In the genomic region with DNA sequence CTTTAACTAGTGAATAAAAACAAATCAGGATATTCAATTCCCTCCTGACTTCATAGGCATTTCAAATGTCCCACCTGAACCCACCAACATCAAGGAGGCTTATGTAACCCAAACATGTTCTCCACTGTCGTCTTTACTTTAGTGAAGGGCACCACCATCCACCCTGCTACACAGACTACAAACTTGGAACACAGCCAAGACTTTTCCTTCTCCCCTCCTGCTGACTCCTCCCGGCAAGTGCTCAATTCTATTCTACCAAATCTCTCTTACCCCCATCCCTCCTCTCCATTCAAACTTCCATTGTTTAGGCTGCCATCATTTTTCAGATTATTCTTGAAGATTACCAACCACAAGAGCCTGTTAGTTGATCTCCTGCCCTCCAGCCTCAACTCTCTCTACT, we compare ENCODE assay signal across 1 cellular context.
TF ChIP-seq lines count a peak whose summit lies in the region.

No MANE protein-coding gene starts in this region.

TF ChIP-seq in SK-N-SH treated with all-trans-retinoic acid at 6 μM for 48 hours, 23 proteins besides CTCF, POLR2A, EP300 and RAD21 (continued from another document):
- TF ChIP-seq, protein P1, sequence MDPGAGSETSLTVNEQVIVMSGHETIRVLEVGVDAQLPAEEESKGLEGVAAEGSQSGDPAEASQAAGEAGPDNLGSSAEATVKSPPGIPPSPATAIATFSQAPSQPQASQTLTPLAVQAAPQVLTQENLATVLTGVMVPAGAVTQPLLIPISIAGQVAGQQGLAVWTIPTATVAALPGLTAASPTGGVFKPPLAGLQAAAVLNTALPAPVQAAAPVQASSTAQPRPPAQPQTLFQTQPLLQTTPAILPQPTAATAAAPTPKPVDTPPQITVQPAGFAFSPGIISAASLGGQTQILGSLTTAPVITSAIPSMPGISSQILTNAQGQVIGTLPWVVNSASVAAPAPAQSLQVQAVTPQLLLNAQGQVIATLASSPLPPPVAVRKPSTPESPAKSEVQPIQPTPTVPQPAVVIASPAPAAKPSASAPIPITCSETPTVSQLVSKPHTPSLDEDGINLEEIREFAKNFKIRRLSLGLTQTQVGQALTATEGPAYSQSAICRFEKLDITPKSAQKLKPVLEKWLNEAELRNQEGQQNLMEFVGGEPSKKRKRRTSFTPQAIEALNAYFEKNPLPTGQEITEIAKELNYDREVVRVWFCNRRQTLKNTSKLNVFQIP (CRISPR knock-in tag; IDR thresholded peaks at IDR 0.05; ENCODE audit: borderline replicate concordance, low read depth): no peak
- TF ChIP-seq ESRRG (CRISPR knock-in tag; IDR thresholded peaks at IDR 0.05) (no peak), ZFP30 (CRISPR knock-in tag; IDR thresholded peaks at IDR 0.05) (no peak), ZFP3 (CRISPR knock-in tag; IDR thresholded peaks at IDR 0.05) (no peak), TOX (CRISPR knock-in tag; IDR thresholded peaks at IDR 0.05; ENCODE audit: borderline replicate concordance) (no peak), ISL1 (CRISPR knock-in tag; IDR thresholded peaks at IDR 0.05) (no peak)
TF ChIP-seq in SK-N-SH treated with all-trans-retinoic acid at 6 μM for 48 hours: peak in this region for 0.
